1 cellular context compared by ENCODE assay signal in genomic region chr4:112647785-112648184, GRCh38.
TF ChIP-seq lines count a peak whose summit lies in the region.

No MANE protein-coding gene starts in this region.

TF ChIP-seq in WTC11, 78 proteins besides CTCF, POLR2A, EP300 and RAD21 (continued from another document):
- TF ChIP-seq E2F1 (CRISPR knock-in tag; IDR thresholded peaks at IDR 0.05) (0 out of 2 replicates have a peak, but pooled peaks have one; percentile 2), AR (CRISPR knock-in tag; IDR thresholded peaks at IDR 0.05) (peak; percentile 95; the same call in 1 of the 2 replicates), CREB1 (CRISPR knock-in tag; IDR thresholded peaks at IDR 0.05) (peak; percentile 65; the same call in 1 of the 2 replicates), ZNF416 (CRISPR knock-in tag; IDR thresholded peaks at IDR 0.05) (peak; percentile 96), NR2C2 (CRISPR knock-in tag; IDR thresholded peaks at IDR 0.05) (no peak), ZNF532 (CRISPR knock-in tag; IDR thresholded peaks at IDR 0.05; ENCODE audit: borderline replicate concordance) (peak; percentile 95; the same call in 1 of the 2 replicates), TCF7 (CRISPR knock-in tag; IDR thresholded peaks at IDR 0.05; ENCODE audit: low read depth) (no peak), IRF2 (CRISPR knock-in tag; IDR thresholded peaks at IDR 0.05; ENCODE audit: borderline replicate concordance, low read depth) (no peak), ESRRA (CRISPR knock-in tag; IDR thresholded peaks at IDR 0.05; ENCODE audit: borderline replicate concordance) (no peak), ZNF396 (CRISPR knock-in tag; IDR thresholded peaks at IDR 0.05; ENCODE audit: borderline replicate concordance) (no peak)
- TF ChIP-seq, protein P1, sequence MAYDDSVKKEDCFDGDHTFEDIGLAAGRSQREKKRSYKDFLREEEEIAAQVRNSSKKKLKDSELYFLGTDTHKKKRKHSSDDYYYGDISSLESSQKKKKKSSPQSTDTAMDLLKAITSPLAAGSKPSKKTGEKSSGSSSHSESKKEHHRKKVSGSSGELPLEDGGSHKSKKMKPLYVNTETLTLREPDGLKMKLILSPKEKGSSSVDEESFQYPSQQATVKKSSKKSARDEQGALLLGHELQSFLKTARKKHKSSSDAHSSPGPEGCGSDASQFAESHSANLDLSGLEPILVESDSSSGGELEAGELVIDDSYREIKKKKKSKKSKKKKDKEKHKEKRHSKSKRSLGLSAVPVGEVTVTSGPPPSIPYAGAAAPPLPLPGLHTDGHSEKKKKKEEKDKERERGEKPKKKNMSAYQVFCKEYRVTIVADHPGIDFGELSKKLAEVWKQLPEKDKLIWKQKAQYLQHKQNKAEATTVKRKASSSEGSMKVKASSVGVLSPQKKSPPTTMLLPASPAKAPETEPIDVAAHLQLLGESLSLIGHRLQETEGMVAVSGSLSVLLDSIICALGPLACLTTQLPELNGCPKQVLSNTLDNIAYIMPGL (CRISPR knock-in tag; IDR thresholded peaks at IDR 0.05), result 0 out of 2 replicates have a peak, but pooled peaks have one; percentile 13
- TF ChIP-seq, protein P2, sequence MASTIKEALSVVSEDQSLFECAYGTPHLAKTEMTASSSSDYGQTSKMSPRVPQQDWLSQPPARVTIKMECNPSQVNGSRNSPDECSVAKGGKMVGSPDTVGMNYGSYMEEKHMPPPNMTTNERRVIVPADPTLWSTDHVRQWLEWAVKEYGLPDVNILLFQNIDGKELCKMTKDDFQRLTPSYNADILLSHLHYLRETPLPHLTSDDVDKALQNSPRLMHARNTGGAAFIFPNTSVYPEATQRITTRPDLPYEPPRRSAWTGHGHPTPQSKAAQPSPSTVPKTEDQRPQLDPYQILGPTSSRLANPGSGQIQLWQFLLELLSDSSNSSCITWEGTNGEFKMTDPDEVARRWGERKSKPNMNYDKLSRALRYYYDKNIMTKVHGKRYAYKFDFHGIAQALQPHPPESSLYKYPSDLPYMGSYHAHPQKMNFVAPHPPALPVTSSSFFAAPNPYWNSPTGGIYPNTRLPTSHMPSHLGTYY (CRISPR knock-in tag; IDR thresholded peaks at IDR 0.05), result peak; percentile 98
- TF ChIP-seq, protein P3, sequence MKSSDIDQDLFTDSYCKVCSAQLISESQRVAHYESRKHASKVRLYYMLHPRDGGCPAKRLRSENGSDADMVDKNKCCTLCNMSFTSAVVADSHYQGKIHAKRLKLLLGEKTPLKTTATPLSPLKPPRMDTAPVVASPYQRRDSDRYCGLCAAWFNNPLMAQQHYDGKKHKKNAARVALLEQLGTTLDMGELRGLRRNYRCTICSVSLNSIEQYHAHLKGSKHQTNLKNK (CRISPR knock-in tag; IDR thresholded peaks at IDR 0.05), result peak; percentile 89; the same call in 1 of the 2 replicates
- TF ChIP-seq, protein P4, sequence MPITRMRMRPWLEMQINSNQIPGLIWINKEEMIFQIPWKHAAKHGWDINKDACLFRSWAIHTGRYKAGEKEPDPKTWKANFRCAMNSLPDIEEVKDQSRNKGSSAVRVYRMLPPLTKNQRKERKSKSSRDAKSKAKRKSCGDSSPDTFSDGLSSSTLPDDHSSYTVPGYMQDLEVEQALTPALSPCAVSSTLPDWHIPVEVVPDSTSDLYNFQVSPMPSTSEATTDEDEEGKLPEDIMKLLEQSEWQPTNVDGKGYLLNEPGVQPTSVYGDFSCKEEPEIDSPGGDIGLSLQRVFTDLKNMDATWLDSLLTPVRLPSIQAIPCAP (CRISPR knock-in tag; IDR thresholded peaks at IDR 0.05), result 0 out of 2 replicates have a peak, but pooled peaks have one; percentile 50
